ENCODE assay signal across 8 cellular contexts in the genomic region with DNA sequence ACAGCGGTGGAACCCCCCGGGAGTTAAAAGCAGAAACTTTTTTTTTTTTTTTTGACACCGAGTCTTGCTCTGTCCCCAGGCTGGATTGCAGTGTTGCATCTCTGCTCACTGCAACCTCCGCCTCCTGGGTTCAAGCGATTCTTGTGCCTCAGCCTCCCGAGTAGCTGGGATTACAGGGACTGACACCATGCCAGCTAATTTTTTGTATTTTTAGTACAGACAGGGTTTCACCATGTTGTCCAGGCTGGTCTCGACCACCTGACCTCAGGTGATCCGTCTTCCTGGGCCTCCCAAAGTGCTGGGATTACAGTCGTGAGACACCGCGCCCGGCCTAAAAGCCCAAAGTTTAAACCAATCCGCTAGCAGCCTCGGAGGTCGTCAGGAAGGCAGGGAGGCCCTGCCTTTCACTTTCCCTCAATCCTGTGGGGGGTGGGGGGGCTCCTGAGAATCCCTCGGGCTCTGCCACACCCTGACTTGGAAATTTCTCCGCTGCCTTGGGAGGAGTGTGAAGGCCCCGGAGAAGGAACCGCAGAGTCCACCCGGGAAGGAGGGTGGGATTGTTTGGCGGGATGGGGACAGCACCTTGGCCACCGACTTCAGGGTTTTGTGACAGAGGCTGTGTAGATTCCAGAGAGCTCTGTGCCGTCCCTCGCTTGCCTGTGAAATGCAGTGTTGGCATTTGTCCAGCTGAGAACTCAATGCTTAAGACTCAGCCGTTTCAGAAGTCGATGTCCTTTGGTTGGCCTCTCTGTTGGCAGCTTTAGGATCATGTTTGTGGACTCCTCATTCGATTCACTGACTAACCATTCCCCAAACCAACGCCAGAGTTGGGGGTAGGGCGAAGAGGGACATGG. TPM values are rescaled to one million over a fixed set of nuclear protein-coding genes. Genes with fewer than 3 reads are reported as not detected.
A peak's percentile ranks its signal among the peaks of the same experiment; 100 is the strongest.
DNase-seq lines count a peak whose midpoint lies in the region; ATAC-seq and TF ChIP-seq lines count a peak whose summit lies in the region.

No MANE protein-coding gene starts in this region.

- ATAC-seq in effector memory CD8-positive, alpha-beta T cell (replicated peaks) = no peak
- ATAC-seq in mucosa of descending colon (peak; percentile 1), HG02678 (IDR thresholded peaks at IDR 0.05; ENCODE audit: unreplicated experiment) (no peak)

- TF ChIP-seq CTCF in mucosa of descending colon (IDR thresholded peaks at IDR 0.05) = no peak

- no peaks in the 10 kb centered on the region for H3K9me3 ChIP-seq in mucosa of descending colon

- TF ChIP-seq EP300 in Ishikawa (IDR thresholded peaks at IDR 0.05; ENCODE audit: borderline replicate concordance) = no peak

- peaks cover 8% of the 10 kb centered on the region in 2 donors for H3K4me1 Mint-ChIP-seq in effector memory CD8-positive, alpha-beta T cell (ENCODE audit: low read depth in 2 of 2)

- no peak for TF ChIP-seq RAD21 in Ishikawa (IDR thresholded peaks at IDR 0.05; ENCODE audit: low read depth)

- intact Hi-C loops in mucosa of descending colon (cut with DNase I, micrococcal nuclease) = no loop called here

- peak; percentile 39 for DNase-seq in AG08395 (ENCODE audit: low spot score)
- no peak for DNase-seq in effector memory CD8-positive, alpha-beta T cell
- peak in 2 of 3 donors; percentile 43 to 63 for DNase-seq in mucosa of descending colon
- no peak for DNase-seq in NCI-H446 treated with DMSO at 0.1 percent for 48 hours (lab: John Stamatoyannopoulos, UW)
- DNase-seq in HuH-7.5 (ENCODE audit: low spot score) = no peak
- no peak for DNase-seq in activated CD4-positive, CD25-positive, alpha-beta regulatory T cell treated with anti-CD3 and anti-CD28 coated beads, Interleukin-2, amount 50 U/mL, for 72 hours

- H3K27ac Mint-ChIP-seq in effector memory CD8-positive, alpha-beta T cell = no peak overlapping the region

- H3K4me1 ChIP-seq in mucosa of descending colon (ENCODE audit: low read depth) = peaks cover 30% of the 10 kb centered on the region

- H3K27me3 Mint-ChIP-seq in effector memory CD8-positive, alpha-beta T cell = peaks cover 65 to 78% of the 10 kb centered on the region in 2 donors

- H3K4me3 Mint-ChIP-seq in effector memory CD8-positive, alpha-beta T cell = peak overlapping the region; percentile 73 to 77

- H3K36me3 Mint-ChIP-seq in effector memory CD8-positive, alpha-beta T cell (ENCODE audit: insufficient read depth) = peaks cover 3% of the 10 kb centered on the region

- H3K4me3 ChIP-seq in mucosa of descending colon = no peak overlapping the region

- H3K36me3 ChIP-seq in mucosa of descending colon (ENCODE audit: low read depth) = no peaks in the 10 kb centered on the region

- H3K9me3 Mint-ChIP-seq in effector memory CD8-positive, alpha-beta T cell = no peaks in the 10 kb centered on the region

TF ChIP-seq in Ishikawa, 13 proteins besides CTCF, POLR2A, EP300 and RAD21:
- TF ChIP-seq, protein P1, sequence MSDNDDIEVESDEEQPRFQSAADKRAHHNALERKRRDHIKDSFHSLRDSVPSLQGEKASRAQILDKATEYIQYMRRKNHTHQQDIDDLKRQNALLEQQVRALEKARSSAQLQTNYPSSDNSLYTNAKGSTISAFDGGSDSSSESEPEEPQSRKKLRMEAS (IDR thresholded peaks at IDR 0.05) = peak; percentile 24; the same call in 1 of the 2 replicates
- TF ChIP-seq TCF12 (IDR thresholded peaks at IDR 0.05; ENCODE audit: low read depth) = no peak
- TF ChIP-seq NFIC (IDR thresholded peaks at IDR 0.05) = peak; percentile 76
- TF ChIP-seq, protein P2, sequence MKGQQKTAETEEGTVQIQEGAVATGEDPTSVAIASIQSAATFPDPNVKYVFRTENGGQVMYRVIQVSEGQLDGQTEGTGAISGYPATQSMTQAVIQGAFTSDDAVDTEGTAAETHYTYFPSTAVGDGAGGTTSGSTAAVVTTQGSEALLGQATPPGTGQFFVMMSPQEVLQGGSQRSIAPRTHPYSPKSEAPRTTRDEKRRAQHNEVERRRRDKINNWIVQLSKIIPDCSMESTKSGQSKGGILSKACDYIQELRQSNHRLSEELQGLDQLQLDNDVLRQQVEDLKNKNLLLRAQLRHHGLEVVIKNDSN (IDR thresholded peaks at IDR 0.05) = no peak
- TF ChIP-seq TEAD4 (IDR thresholded peaks at IDR 0.05) = peak; percentile 27; the same call in 1 of the 2 replicates

RNA-seq across cellular contexts. Expression of a gene that starts 1.0 kb away (rescaled TPM):
- 10 to 100 TPM; 25.0 to 74.6 (median 43.7) TPM for total RNA-seq in mucosa of descending colon

RNA-seq across cellular contexts. Expression of a gene that starts 51.4 kb away (rescaled TPM):
- 10 to 100 TPM; 21.8 to 46.2 (median 35.1) TPM for total RNA-seq in mucosa of descending colon

Comparison
In these comparisons a context has a peak if more than half of its experiments do, and no peak if none do; other contexts are left out.
1. DNase-seq: peak in AG08395 (single experiment) and mucosa of descending colon (2 of 3); none in effector memory CD8-positive, alpha-beta T cell (0 of 3), NCI-H446 treated with DMSO at 0.1 percent for 48 hours (single experiment), HuH-7.5 (single experiment) and activated CD4-positive, CD25-positive, alpha-beta regulatory T cell treated with anti-CD3 and anti-CD28 coated beads, Interleukin-2, amount 50 U/mL, for 72 hours (single experiment).